Comparison of ENCODE assay signal across 10 cellular contexts in the genomic region with DNA sequence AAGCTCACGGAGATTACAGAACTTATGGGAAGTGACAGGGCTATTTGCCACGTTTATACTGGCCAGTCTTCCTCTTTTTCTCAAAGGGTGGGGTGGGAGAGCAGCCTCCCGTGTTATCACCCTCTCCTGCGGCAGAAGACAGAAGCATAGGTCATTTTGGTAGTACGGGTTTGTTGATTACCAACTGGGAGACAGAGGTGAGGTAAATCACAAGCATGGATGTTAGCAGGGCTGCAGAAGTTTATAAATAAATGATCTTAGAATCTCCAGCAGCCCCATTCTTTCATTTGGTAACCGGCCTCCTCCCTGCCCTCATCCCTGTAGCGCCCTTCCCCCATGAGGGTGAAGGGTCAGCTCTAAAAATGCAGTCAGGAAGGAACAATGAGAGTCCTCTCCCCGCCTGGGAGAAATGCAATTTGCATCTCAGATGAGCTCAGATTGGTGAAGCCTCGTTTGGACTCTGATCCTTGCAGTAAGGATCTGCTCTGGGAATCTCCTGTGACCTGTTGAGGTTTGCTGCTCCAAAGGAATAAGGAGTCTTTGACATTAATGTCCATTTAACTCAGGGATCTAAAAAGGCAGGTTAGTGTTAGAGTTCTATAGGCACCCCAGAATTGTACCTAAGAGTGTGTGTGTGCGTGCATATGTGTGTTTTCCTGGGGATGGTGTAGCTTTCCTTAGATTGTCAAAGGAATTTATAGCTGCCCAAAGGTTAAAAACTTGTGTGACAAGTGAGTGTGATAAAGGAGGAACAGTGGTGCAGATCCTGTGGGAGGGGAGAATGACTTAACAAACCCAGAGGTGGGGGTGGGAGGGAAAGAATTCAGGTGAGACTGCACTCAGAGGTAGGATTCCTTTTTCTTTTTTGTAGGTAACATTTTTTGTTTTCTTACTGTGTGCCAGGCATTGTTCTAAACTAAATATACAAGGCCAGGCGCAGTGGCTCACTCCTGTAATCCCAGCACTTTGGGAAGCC. TPM values are rescaled to one million over a fixed set of nuclear protein-coding genes. Genes with fewer than 3 reads are reported as not detected.
A peak's percentile ranks its signal among the peaks of the same experiment; 100 is the strongest.
DNase-seq lines count a peak whose midpoint lies in the region; ATAC-seq and TF ChIP-seq lines count a peak whose summit lies in the region.
"Had no signal": no experiment of that assay in that cellular context is flagged by ENCODE, and none has a peak within 500 bp of the region (broad histone marks: within the 10 kb centered on the region; RNA-seq: fewer than 3 reads in every experiment).

No MANE protein-coding gene starts in this region.

- H3K27ac ChIP-seq in Peyer's patch (peak overlapping the region in 3 of 4 donors; percentile 73 to 87 (median 75)), cardiac muscle cell (peak overlapping the region; percentile 61)

- no peaks in the 10 kb centered on the region for H3K9me3 Mint-ChIP-seq in osteocyte (ENCODE audit: unreplicated experiment)
- H3K9me3 Mint-ChIP-seq in stimulated activated naive CD8-positive, alpha-beta T cell treated with anti-CD3 and anti-CD28 coated beads, Interleukin-15, amount 100 ng/mL, for 72 hours = no peaks in the 10 kb centered on the region
- H3K9me3 Mint-ChIP-seq: IgD-negative memory B cell; T-helper 2 cell treated with Interferon-gamma antibody and Interleukin-4, amounts not matched to agents 5 μg/mL and 100 μg/mL, for 36 hours had no signal

- TF ChIP-seq POLR2A in Peyer's patch (IDR thresholded peaks at IDR 0.05) = peak in 1 of 2 donors; percentile 34

- H3K27ac Mint-ChIP-seq in osteocyte (ENCODE audit: unreplicated experiment) = peak overlapping the region; percentile 16
- peak overlapping the region in 1 of 2 donors; percentile 10 for H3K27ac Mint-ChIP-seq in stimulated activated naive CD8-positive, alpha-beta T cell treated with anti-CD3 and anti-CD28 coated beads, Interleukin-15, amount 100 ng/mL, for 72 hours
- H3K27ac Mint-ChIP-seq: IgD-negative memory B cell; T-helper 2 cell treated with Interferon-gamma antibody and Interleukin-4, amounts not matched to agents 5 μg/mL and 100 μg/mL, for 36 hours had no signal

- peaks cover 21% of the 10 kb centered on the region for H3K4me1 Mint-ChIP-seq in osteocyte (ENCODE audit: unreplicated experiment)
- H3K4me1 Mint-ChIP-seq in stimulated activated naive CD8-positive, alpha-beta T cell treated with anti-CD3 and anti-CD28 coated beads, Interleukin-15, amount 100 ng/mL, for 72 hours = peaks cover 7% of the 10 kb centered on the region

- H3K36me3 ChIP-seq in Peyer's patch (no peaks in the 10 kb centered on the region), cardiac muscle cell (no peaks in the 10 kb centered on the region)

- peaks cover 5% of the 10 kb centered on the region for H3K27me3 Mint-ChIP-seq in osteocyte (ENCODE audit: unreplicated experiment)
- peaks cover 10% of the 10 kb centered on the region for H3K27me3 Mint-ChIP-seq in stimulated activated naive CD8-positive, alpha-beta T cell treated with anti-CD3 and anti-CD28 coated beads, Interleukin-15, amount 100 ng/mL, for 72 hours
- H3K27me3 Mint-ChIP-seq: IgD-negative memory B cell had no signal

- DNase-seq in EH (ENCODE audit: low read depth) (peak; percentile 9), Peyer's patch (peak in 2 of 3 donors; percentile 63 to 77), cardiac muscle cell (ENCODE audit: low read depth in 1 of 2, low spot score in 1 of 2) (peak; percentile 53 to 59), osteocyte (ENCODE audit: extremely low spot score, unreplicated experiment) (no peak), SW480 (ENCODE audit: low spot score) (no peak), COLO829 (ENCODE audit: low spot score) (no peak)
- DNase-seq in stimulated activated naive CD8-positive, alpha-beta T cell treated with anti-CD3 and anti-CD28 coated beads, Interleukin-15, amount 100 ng/mL, for 72 hours = no peak

- no peaks in the 10 kb centered on the region for H3K4me1 ChIP-seq in Peyer's patch
- H3K4me1 ChIP-seq in cardiac muscle cell (ENCODE audit: low read depth) = peaks cover 29% of the 10 kb centered on the region

- no peak overlapping the region for H3K4me3 Mint-ChIP-seq in osteocyte (ENCODE audit: unreplicated experiment)
- no peak overlapping the region for H3K4me3 Mint-ChIP-seq in stimulated activated naive CD8-positive, alpha-beta T cell treated with anti-CD3 and anti-CD28 coated beads, Interleukin-15, amount 100 ng/mL, for 72 hours
- H3K4me3 Mint-ChIP-seq: IgD-negative memory B cell; T-helper 2 cell treated with Interferon-gamma antibody and Interleukin-4, amounts not matched to agents 5 μg/mL and 100 μg/mL, for 36 hours had no signal

- H3K4me3 ChIP-seq in Peyer's patch (peak overlapping the region in 2 of 4 donors; percentile 15 to 20), cardiac muscle cell (no peak overlapping the region)

- no peak for ATAC-seq in stimulated activated naive CD8-positive, alpha-beta T cell treated with anti-CD3 and anti-CD28 coated beads, Interleukin-15, amount 100 ng/mL, for 72 hours
- ATAC-seq in GM21526 (IDR thresholded peaks at IDR 0.05; ENCODE audit: low FRiP score, unreplicated experiment) = no peak

- TF ChIP-seq CTCF in Peyer's patch (IDR thresholded peaks at IDR 0.05) (no peak), cardiac muscle cell (IDR thresholded peaks at IDR 0.05; ENCODE audit: low read depth, low read length) (no peak), osteocyte (IDR thresholded peaks at IDR 0.05) (no peak)

- H3K36me3 Mint-ChIP-seq in osteocyte (ENCODE audit: unreplicated experiment) = no peaks in the 10 kb centered on the region
- H3K36me3 Mint-ChIP-seq: IgD-negative memory B cell had no signal

- H3K27me3 ChIP-seq in Peyer's patch (no peaks in the 10 kb centered on the region), cardiac muscle cell (no peaks in the 10 kb centered on the region)

- no peaks in the 10 kb centered on the region for H3K9me3 ChIP-seq in Peyer's patch
- H3K9me3 ChIP-seq in cardiac muscle cell (ENCODE audit: low read depth) = no peaks in the 10 kb centered on the region

RNA-seq across cellular contexts. Expression of a gene that starts 45.0 kb away (rescaled TPM):
- total RNA-seq in Peyer's patch (100 to 1,000 TPM in 1 of 4 donors, 10 to 100 TPM in 3; 39.9 to 109 (median 53.7) TPM), cardiac muscle cell (137 and 176 TPM in 2 replicates), osteocyte (35.5 and 41.1 TPM in 2 replicates)
- polyA plus RNA-seq in cardiac muscle cell = 102 and 172 TPM in 2 replicates

Comparison
In these comparisons a context has a peak if more than half of its experiments do, and no peak if none do; other contexts are left out.
1. DNase-seq: peak in EH (single experiment), Peyer's patch (2 of 3) and cardiac muscle cell (2 of 2); none in osteocyte (single experiment), SW480 (single experiment), COLO829 (single experiment) and stimulated activated naive CD8-positive, alpha-beta T cell treated with anti-CD3 and anti-CD28 coated beads, Interleukin-15, amount 100 ng/mL, for 72 hours (0 of 2).